In genomic region chr1:74652711-74653131, GRCh38 we compare ENCODE assay signal across 8 cellular contexts. TPM values are rescaled to one million over a fixed set of nuclear protein-coding genes. Genes with fewer than 3 reads are reported as not detected.
DNase-seq lines count a peak whose midpoint lies in the region; ATAC-seq, FAIRE-seq and TF ChIP-seq lines count a peak whose summit lies in the region.

No MANE protein-coding gene starts in this region.

- BruUV-seq in MCF 10A (replicated peaks; lab: Mats Ljungman, UMichigan), result no TSS peak

- no peak overlapping the region for H3K27ac Mint-ChIP-seq in MCF 10A (ENCODE audit: low read depth, unreplicated experiment)
- H3K27ac Mint-ChIP-seq in immature natural killer cell, result no peak overlapping the region

- FAIRE-seq in urothelium cell line (lab: Jason Lieb, UNC), result no peak

- H3K4me1 Mint-ChIP-seq in MCF 10A (ENCODE audit: insufficient read depth, unreplicated experiment) (peaks cover 7% of the 10 kb centered on the region), immature natural killer cell (no peaks in the 10 kb centered on the region)

- no peak for TF ChIP-seq CTCF in MCF 10A (IDR thresholded peaks at IDR 0.05; ENCODE audit: unreplicated experiment)

- DNase-seq in EL, result peak; percentile 79
- peak; percentile 10 for DNase-seq in MCF 10A (ENCODE audit: unreplicated experiment)
- DNase-seq in urothelium cell line (ENCODE audit: low spot score), result peak; percentile 65
- no peak for DNase-seq in immature natural killer cell
- no peak for DNase-seq in left ventricle myocardium superior
- DNase-seq in HuH-7.5 (ENCODE audit: low spot score), result no peak

- CTCF ChIA-PET in MCF 10A (lab: Yijun Ruan, JAX), result interaction anchor here (0.6 kb wide), 2 partner anchors 149 to 597 kb away, joined by 3 read pairs; no protein-coding TSS in a partner anchor

- ATAC-seq in GM21526 (IDR thresholded peaks at IDR 0.05; ENCODE audit: low FRiP score, unreplicated experiment) (peak; percentile 94), HG03575 (IDR thresholded peaks at IDR 0.05; ENCODE audit: extremely low read depth, insufficient number of reproducible peaks, low FRiP score, unreplicated experiment) (peak; percentile 93), left ventricle myocardium superior (no peak)

- POLR2A ChIA-PET in MCF 10A (lab: Yijun Ruan, JAX), result interaction anchor here (1.1 kb wide), 1 partner anchor 11 kb away, joined by 3 read pairs; no protein-coding TSS in a partner anchor

- H3K4me3 Mint-ChIP-seq in MCF 10A (ENCODE audit: unreplicated experiment), result no peak overlapping the region
- no peak overlapping the region for H3K4me3 Mint-ChIP-seq in immature natural killer cell

- H3K9me3 Mint-ChIP-seq in MCF 10A (ENCODE audit: unreplicated experiment) (no peaks in the 10 kb centered on the region), immature natural killer cell (peaks cover 0 to 3% (median 0%) of the 10 kb centered on the region in 6 donors)

- no peaks in the 10 kb centered on the region for H3K36me3 Mint-ChIP-seq in MCF 10A (ENCODE audit: insufficient read depth, unreplicated experiment)
- no peaks in the 10 kb centered on the region for H3K36me3 Mint-ChIP-seq in immature natural killer cell

- intact Hi-C loops in MCF 10A (cut with micrococcal nuclease) (no loop called here), left ventricle myocardium superior (cut with micrococcal nuclease) (no loop called here)

- H3K27me3 Mint-ChIP-seq in MCF 10A (ENCODE audit: insufficient read depth, unreplicated experiment) (no peaks in the 10 kb centered on the region), immature natural killer cell (ENCODE audit: low read depth in 3 of 3) (peaks cover 0 to 5% (median 0%) of the 10 kb centered on the region in 3 donors)

RNA-seq across cellular contexts. Expression of gene ERICH3, which starts 20.9 kb away (rescaled TPM):
- total RNA-seq in MCF 10A (2022) (not detected in 2 replicates), left ventricle myocardium superior (not detected)
- under 1 TPM in 1 of 3 donors, not detected in 2; 0.18 TPM for polyA plus RNA-seq in immature natural killer cell

Comparison
In these comparisons a context has a peak if more than half of its experiments do, and no peak if none do; other contexts are left out.
1. DNase-seq: peak in EL (single experiment), MCF 10A (single experiment) and urothelium cell line (single experiment); none in immature natural killer cell (0 of 3), left ventricle myocardium superior (single experiment) and HuH-7.5 (single experiment).